In the genomic region with DNA sequence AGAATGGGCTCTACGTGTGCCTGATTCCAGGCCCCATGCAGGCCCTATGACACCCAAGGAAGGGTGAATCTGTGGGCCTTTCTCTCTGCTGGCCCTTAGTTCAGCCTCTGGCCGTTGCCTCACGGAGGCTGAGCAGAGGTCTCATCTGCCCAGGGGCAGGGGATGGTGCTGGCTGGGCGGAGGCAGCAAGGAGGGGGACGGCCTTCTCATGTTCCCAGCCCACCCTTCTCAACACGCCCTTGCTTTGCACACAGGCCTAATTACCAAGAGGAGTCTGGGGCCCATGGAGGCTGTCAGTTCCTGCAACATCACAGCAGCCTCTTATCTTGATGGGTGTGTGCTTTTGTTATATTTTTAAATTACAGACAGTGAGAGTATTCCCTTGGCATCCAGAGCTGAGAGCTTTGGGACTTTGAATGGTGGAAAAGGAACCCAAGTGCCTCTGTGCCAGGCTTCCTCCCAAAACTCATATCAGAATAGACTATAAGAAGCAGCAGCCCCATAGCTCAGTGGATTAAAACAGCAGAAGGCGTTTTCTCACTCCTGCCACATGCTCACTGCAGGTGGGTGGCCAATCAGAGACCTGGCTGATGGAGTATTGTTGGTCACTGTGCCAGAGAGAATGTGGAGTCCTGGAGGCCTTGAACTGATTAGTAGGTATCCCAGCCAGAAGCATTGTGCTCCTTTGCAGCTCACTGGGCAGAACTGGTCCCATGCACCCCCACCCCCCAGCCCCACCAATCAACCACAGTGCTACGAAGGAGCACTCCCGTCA, we compare ENCODE assay signal across 13 cellular contexts.
"Had no signal": no experiment of that assay in that cellular context is flagged by ENCODE, and none has a peak within 500 bp of the region (broad histone marks: within the 10 kb centered on the region; RNA-seq: fewer than 3 reads in every experiment).

No MANE protein-coding gene starts in this region.

- H3K27ac ChIP-seq: breast epithelium, neutrophil, parathyroid adenoma had no signal

- H3K27ac Mint-ChIP-seq: activated CD4-positive, alpha-beta T cell treated with anti-CD3 and anti-CD28 coated beads, Interleukin-2, amount 10 ng/mL, durations not matched to agents 24 days and 14 days; stimulated activated effector memory CD8-positive, alpha-beta T cell treated with anti-CD3 and anti-CD28 coated beads, Interleukin-12 subunit alpha, Interleukin-12 subunit beta, amount 100 ng/mL, for 72 hours; T-helper 1 cell treated with Interleukin-12 subunit alpha and Interleukin-12 subunit beta and Interleukin-4 antibody, amounts not matched to agents 30 μg/mL and 1 μg/mL, for 36 hours had no signal

- H3K4me3 ChIP-seq: breast epithelium had no signal

- H3K36me3 ChIP-seq: breast epithelium, neutrophil had no signal

- H3K9me3 Mint-ChIP-seq: activated CD4-positive, alpha-beta T cell treated with anti-CD3 and anti-CD28 coated beads, Interleukin-2, amount 10 ng/mL, durations not matched to agents 24 days and 14 days; naive B cell; stimulated activated effector memory CD8-positive, alpha-beta T cell treated with anti-CD3 and anti-CD28 coated beads, Interleukin-12 subunit alpha, Interleukin-12 subunit beta, amount 100 ng/mL, for 72 hours; T-helper 1 cell treated with Interleukin-12 subunit alpha and Interleukin-12 subunit beta and Interleukin-4 antibody, amounts not matched to agents 30 μg/mL and 1 μg/mL, for 36 hours had no signal

- H3K4me1 ChIP-seq: breast epithelium, parathyroid adenoma had no signal

- H3K4me1 Mint-ChIP-seq: activated CD4-positive, alpha-beta T cell treated with anti-CD3 and anti-CD28 coated beads, Interleukin-2, amount 10 ng/mL, durations not matched to agents 24 days and 14 days; naive B cell; stimulated activated effector memory CD8-positive, alpha-beta T cell treated with anti-CD3 and anti-CD28 coated beads, Interleukin-12 subunit alpha, Interleukin-12 subunit beta, amount 100 ng/mL, for 72 hours had no signal

- ATAC-seq: stimulated activated effector memory CD8-positive, alpha-beta T cell treated with anti-CD3 and anti-CD28 coated beads, Interleukin-12 subunit alpha, Interleukin-12 subunit beta, amount 100 ng/mL, for 72 hours had no signal

- H3K36me3 Mint-ChIP-seq: naive B cell; stimulated activated effector memory CD8-positive, alpha-beta T cell treated with anti-CD3 and anti-CD28 coated beads, Interleukin-12 subunit alpha, Interleukin-12 subunit beta, amount 100 ng/mL, for 72 hours had no signal

- H3K27me3 ChIP-seq: breast epithelium, neutrophil had no signal

- DNase-seq: activated CD4-positive, alpha-beta T cell treated with anti-CD3 and anti-CD28 coated beads, Interleukin-2, amount 10 ng/mL, durations not matched to agents 24 days and 14 days; activated CD4-positive, CD25-positive, alpha-beta regulatory T cell; activated CD8-positive, alpha-beta memory T cell treated with anti-CD3 and anti-CD28 coated beads for 24 hours; erythroblast; left cardiac atrium; naive B cell; stimulated activated CD4-positive, alpha-beta T cell treated with anti-CD3 and anti-CD28 coated beads, Interleukin-12 subunit alpha, Interleukin-12 subunit beta, amount 100 ng/mL, for 4 hours; stimulated activated CD4-positive, alpha-beta T cell treated with anti-CD3 and anti-CD28 coated beads, Interleukin-2, amount 100 ng/mL, for 24 hours had no signal

- H3K9me3 ChIP-seq: breast epithelium, neutrophil had no signal

- H3K4me3 Mint-ChIP-seq: activated CD4-positive, alpha-beta T cell treated with anti-CD3 and anti-CD28 coated beads, Interleukin-2, amount 10 ng/mL, durations not matched to agents 24 days and 14 days; naive B cell; stimulated activated effector memory CD8-positive, alpha-beta T cell treated with anti-CD3 and anti-CD28 coated beads, Interleukin-12 subunit alpha, Interleukin-12 subunit beta, amount 100 ng/mL, for 72 hours; T-helper 1 cell treated with Interleukin-12 subunit alpha and Interleukin-12 subunit beta and Interleukin-4 antibody, amounts not matched to agents 30 μg/mL and 1 μg/mL, for 36 hours had no signal
